ENCODE assay signal across 1 cellular context in genomic region chr6:36716476-36717093, GRCh38.
TF ChIP-seq lines count a peak whose summit lies in the region.

No MANE protein-coding gene starts in this region.

TF ChIP-seq in HEK293, 187 proteins besides CTCF, POLR2A, EP300 and RAD21 (continued from another document):
- TF ChIP-seq ZNF138 (tag by site-specific recombination; IDR thresholded peaks at IDR 0.05; ENCODE audit: borderline replicate concordance) (no peak), ZNF768 (tag by site-specific recombination; IDR thresholded peaks at IDR 0.05) (0 out of 2 replicates have a peak, but pooled peaks have one; percentile 38), KLF1 (tag by site-specific recombination; IDR thresholded peaks at IDR 0.05) (peak; percentile 89), ZBTB7A (tag by site-specific recombination; IDR thresholded peaks at IDR 0.05; ENCODE audit: low read depth) (no peak), ZNF514 (tag by site-specific recombination; IDR thresholded peaks at IDR 0.05) (no peak), ZSCAN30 (tag by site-specific recombination; IDR thresholded peaks at IDR 0.05) (no peak)
